In genomic region chr6:150050846-150051245, GRCh38 we compare ENCODE assay signal across 34 cellular contexts. TPM values are rescaled to one million over a fixed set of nuclear protein-coding genes. Genes with fewer than 3 reads are reported as not detected.
"Had no signal": no experiment of that assay in that cellular context is flagged by ENCODE, and none has a peak within 500 bp of the region (broad histone marks: within the 10 kb centered on the region; RNA-seq: fewer than 3 reads in every experiment).

No MANE protein-coding gene starts in this region.

- H3K27ac ChIP-seq: neutrophil, ovary, parathyroid adenoma, psoas muscle, right lobe of liver, sigmoid colon, skin epidermis, spleen, suprapubic skin, testis, tibial artery, transverse colon, upper lobe of right lung, uterus had no signal

- H3K4me1 ChIP-seq: parathyroid adenoma, psoas muscle, right lobe of liver, sigmoid colon, spleen, suprapubic skin, testis, tibial artery, transverse colon, upper lobe of right lung, uterus had no signal

- H3K9me3 ChIP-seq: neutrophil, ovary, psoas muscle, right lobe of liver, sigmoid colon, spleen, suprapubic skin, testis, tibial artery, transverse colon, upper lobe of right lung, uterus had no signal

- H2AFZ ChIP-seq: parathyroid adenoma had no signal

- H3K36me3 ChIP-seq: neutrophil, ovary, right lobe of liver, sigmoid colon, spleen, suprapubic skin, tibial artery, transverse colon, upper lobe of right lung, uterus had no signal

- H3K27me3 ChIP-seq: ovary, right lobe of liver, testis had no signal

- ATAC-seq: naive thymus-derived CD8-positive, alpha-beta T cell; natural killer cell treated with Interleukin-12 subunit alpha and Interleukin-12 subunit beta and Interleukin-15 and Interleukin-18, amount 100 ng/mL, for 72 hours; psoas muscle; right cardiac atrium; right lobe of liver; stimulated activated memory B cell treated with anti-CD40 and anti-IgM and Interleukin-4, amounts not matched to agents 10 μg/mL and 1 μg/mL and 100 μg/mL, for 72 hours; stimulated activated naive CD8-positive, alpha-beta T cell treated with anti-CD3 and anti-CD28 coated beads, Interleukin-15, amount 100 ng/mL, for 72 hours; stimulated activated naive CD8-positive, alpha-beta T cell treated with anti-CD3 and anti-CD28 coated beads, Interleukin-15, Interleukin-2, amounts not matched to agents 100 U/mL and 50 U/mL, for 24 hours; upper lobe of right lung had no signal

- H3K79me2 ChIP-seq: parathyroid adenoma had no signal

- DNase-seq: naive thymus-derived CD8-positive, alpha-beta T cell; nephron progenitor cell; occipital lobe; ovary; psoas muscle; right cardiac atrium; right lobe of liver; sigmoid colon; spleen; stimulated activated CD4-positive, alpha-beta T cell treated with anti-CD3 and anti-CD28 coated beads, Interleukin-12 subunit alpha, Interleukin-12 subunit beta, amount 100 ng/mL, for 4 hours; stimulated activated CD4-positive, alpha-beta T cell treated with anti-CD3 and anti-CD28 coated beads, Interleukin-1b, Interleukin-23, amount 100 ng/mL, for 48 hours; stimulated activated CD4-positive, alpha-beta T cell treated with anti-CD3 and anti-CD28 coated beads, Interleukin-4, amount 100 ng/mL, for 1 hour; stimulated activated CD4-positive, alpha-beta T cell treated with anti-CD3 and anti-CD28 coated beads, Interleukin-4, amount 100 ng/mL, for 4 hours; stimulated activated CD8-positive, alpha-beta memory T cell treated with anti-CD3 and anti-CD28 coated beads, Interleukin-4, amount 100 ng/mL, for 48 hours; stimulated activated naive CD4-positive, alpha-beta T cell; stimulated activated naive CD8-positive, alpha-beta T cell treated with anti-CD3 and anti-CD28 coated beads, Interleukin-15, amount 100 ng/mL, for 72 hours; stimulated activated naive CD8-positive, alpha-beta T cell treated with anti-CD3 and anti-CD28 coated beads, Interleukin-15, Interleukin-2, amounts not matched to agents 100 U/mL and 50 U/mL, for 24 hours; substantia nigra; testis; tibial artery; transverse colon; upper lobe of right lung; uterus had no signal

- H3K4me3 ChIP-seq: ovary, psoas muscle, right lobe of liver, sigmoid colon, skin epidermis, smooth muscle cell, spleen, suprapubic skin, testis, tibial artery, transverse colon, upper lobe of right lung, uterus had no signal

- H3K9ac ChIP-seq: parathyroid adenoma had no signal

- H3K4me2 ChIP-seq: smooth muscle cell had no signal

RNA-seq across cellular contexts. Expression of gene RAET1L, which starts 25.5 kb away (rescaled TPM):
- total RNA-seq: naive thymus-derived CD8-positive, alpha-beta T cell; natural killer cell treated with Interleukin-12 subunit alpha and Interleukin-12 subunit beta and Interleukin-15 and Interleukin-18, amount 100 ng/mL, for 72 hours; neural crest cell; osteoblast; ovary; progenitor cell of endocrine pancreas; psoas muscle; right cardiac atrium; right lobe of liver; sigmoid colon; spleen; transverse colon; upper lobe of right lung; urinary bladder; uterus had no signal
- polyA plus RNA-seq: naive thymus-derived CD8-positive, alpha-beta T cell; ovary; right cardiac atrium; sigmoid colon; spleen; urinary bladder had no signal
